In the genomic region with DNA sequence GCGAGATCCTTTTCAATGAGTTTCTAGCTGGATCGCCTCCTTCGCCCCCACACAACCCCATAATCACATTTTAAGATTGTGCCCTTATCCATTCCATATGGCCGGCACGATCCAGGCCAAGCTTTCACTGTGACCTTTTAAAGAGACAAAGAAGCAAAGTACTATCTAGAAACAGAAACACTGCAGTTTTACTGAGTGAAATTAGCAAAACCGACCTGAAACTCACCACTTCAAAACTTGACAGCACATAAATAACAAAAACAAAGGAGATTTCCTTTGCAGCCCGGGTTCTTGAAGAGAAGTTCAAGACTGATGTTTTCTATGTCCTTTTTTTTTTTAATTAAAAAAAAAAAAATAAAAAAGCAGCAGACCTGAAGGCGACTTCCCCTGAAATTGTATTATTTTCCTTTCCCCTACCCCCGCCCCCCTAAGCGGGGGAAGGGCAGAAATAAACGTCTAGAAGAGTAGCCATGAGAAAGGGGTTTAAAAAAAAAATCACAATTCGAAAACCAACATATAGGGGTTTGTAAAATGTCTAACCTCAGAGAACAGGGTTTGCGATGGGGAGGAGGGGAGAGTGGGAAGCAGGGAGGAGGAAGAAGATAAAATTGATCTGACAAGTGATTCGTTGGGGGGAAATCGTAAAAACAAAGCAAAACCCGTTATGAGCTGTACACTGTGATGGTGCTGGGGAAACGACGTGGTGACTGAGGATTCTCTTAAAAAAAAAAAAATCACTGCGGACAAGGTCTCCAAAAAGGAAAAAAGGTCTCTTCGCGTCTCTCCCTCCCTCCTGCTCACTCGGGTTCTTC, we compare ENCODE assay signal across 8 cellular contexts. TPM values are rescaled to one million over a fixed set of nuclear protein-coding genes. Genes with fewer than 3 reads are reported as not detected.
A peak's percentile ranks its signal among the peaks of the same experiment; 100 is the strongest.
DNase-seq lines count a peak whose midpoint lies in the region; ATAC-seq and TF ChIP-seq lines count a peak whose summit lies in the region.

No MANE protein-coding gene starts in this region.

- peak overlapping the region; percentile 91 for H3K4me2 ChIP-seq in parathyroid adenoma (ENCODE audit: low read length)

- H3K4me1 ChIP-seq in adipocyte (ENCODE audit: control insufficient read depth, insufficient read depth, low read length): peaks cover 22% of the 10 kb centered on the region
- H3K4me1 ChIP-seq in heart left ventricle: peaks cover 0 to 40% (median 15%) of the 10 kb centered on the region in 12 donors
- peaks cover 7% of the 10 kb centered on the region for H3K4me1 ChIP-seq in parathyroid adenoma

- H3K27me3 ChIP-seq in adipocyte (replicated peaks; ENCODE audit: control insufficient read depth, insufficient read depth, low read length) (no peaks in the 10 kb centered on the region), heart left ventricle (no peaks in the 10 kb centered on the region), parathyroid adenoma (ENCODE audit: control insufficient read depth, insufficient read depth, low read length) (no peaks in the 10 kb centered on the region)

- H3K4me3 ChIP-seq in adipocyte (ENCODE audit: low read length) (peak overlapping the region; percentile 86), heart left ventricle (peak overlapping the region; percentile 67 to 92 (median 86)), parathyroid adenoma (ENCODE audit: low read depth, low read length) (peak overlapping the region; percentile 82)

- 1 to 3% (median 2%) methylated on average over 22 of the region's 22 CpGs for WGBS in heart left ventricle, 4 donors

- H3K79me2 ChIP-seq in parathyroid adenoma: peaks cover 4% of the 10 kb centered on the region

- H3K36me3 ChIP-seq in adipocyte (ENCODE audit: control insufficient read depth, insufficient read depth, low read length, severe bottlenecking) (no peaks in the 10 kb centered on the region), heart left ventricle (peaks cover 0 to 19% (median 4%) of the 10 kb centered on the region in 9 donors), parathyroid adenoma (ENCODE audit: control insufficient read depth, insufficient read depth, low read length) (no peaks in the 10 kb centered on the region)

- peak overlapping the region; percentile 88 to 96 (median 92) for H3K27ac ChIP-seq in heart left ventricle
- peak overlapping the region; percentile 75 for H3K27ac ChIP-seq in parathyroid adenoma

- H3K9me3 ChIP-seq in adipocyte (ENCODE audit: control insufficient read depth, low read length) (no peaks in the 10 kb centered on the region), heart left ventricle (no peaks in the 10 kb centered on the region), parathyroid adenoma (ENCODE audit: control insufficient read depth, low read length) (no peaks in the 10 kb centered on the region)

- DNase-seq in AG20443 (ENCODE audit: low spot score) (peak; percentile 58), NOMO-1 (lab: John Stamatoyannopoulos, UW; ENCODE audit: unreplicated experiment in 2 of 2) (peak; percentile 56 to 58), adipocyte (ENCODE audit: low read depth) (peak; percentile 76), heart left ventricle (peak; percentile 37 to 64 (median 58)), GOT3 (lab: John Stamatoyannopoulos, UW) (no peak)

- H3K9ac ChIP-seq in adipocyte (ENCODE audit: low read length): peak overlapping the region; percentile 88
- H3K9ac ChIP-seq in parathyroid adenoma: peak overlapping the region; percentile 54

- peak overlapping the region; percentile 92 for H2AFZ ChIP-seq in parathyroid adenoma

- intact Hi-C loops in heart left ventricle (cut with DNase I): no loop called here

- ATAC-seq in GM18519 (IDR thresholded peaks at IDR 0.05; ENCODE audit: low FRiP score, unreplicated experiment): peak; percentile 90
- ATAC-seq in HG02981 (IDR thresholded peaks at IDR 0.05; ENCODE audit: unreplicated experiment): peak; percentile 79
- ATAC-seq in heart left ventricle: peak in 3 of 4 donors; percentile 38 to 51 (median 43)

- TF ChIP-seq POLR2A in heart left ventricle (IDR thresholded peaks at IDR 0.05): no peak

- TF ChIP-seq CTCF in heart left ventricle (IDR thresholded peaks at IDR 0.05) (no peak), parathyroid adenoma (IDR thresholded peaks at IDR 0.05) (no peak)

RNA-seq across cellular contexts. Expression of a gene that starts 1.5 kb away (rescaled TPM):
- total RNA-seq in heart left ventricle: 10 to 100 TPM; 38.2 to 63.4 (median 41.3) TPM
- polyA plus RNA-seq in heart left ventricle: 10 to 100 TPM; 16.5 to 17.7 TPM
